In the genomic region with DNA sequence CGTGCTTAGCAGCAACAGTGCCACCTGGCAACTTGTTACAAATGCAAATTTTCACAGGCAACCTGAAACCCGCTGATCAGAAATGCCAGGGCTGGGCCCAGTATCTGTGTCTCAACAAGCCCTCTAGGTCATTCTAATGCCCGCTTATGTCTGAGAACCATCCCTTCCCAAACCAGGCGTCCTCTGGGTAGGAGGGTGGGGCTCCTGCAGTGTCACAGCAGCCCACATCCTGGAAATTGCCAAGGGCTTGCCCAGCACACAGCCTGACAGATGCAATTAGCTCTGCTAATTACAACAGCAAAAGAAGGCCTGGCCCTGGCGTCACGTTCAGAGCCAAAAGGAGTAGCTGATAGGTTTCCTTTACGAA, we compare ENCODE assay signal across 7 cellular contexts. TPM values are rescaled to one million over a fixed set of nuclear protein-coding genes. Genes with fewer than 3 reads are reported as not detected.
DNase-seq lines count a peak whose midpoint lies in the region; ATAC-seq and TF ChIP-seq lines count a peak whose summit lies in the region.

No MANE protein-coding gene starts in this region.

- 2% methylated on average over 7 of the region's 7 CpGs for WGBS in mammary epithelial cell (ENCODE audit: low coverage, missing lambda C conversion rate)
- WGBS in psoas muscle, 3 donors = 29 to 53% (median 36%) methylated on average over 7 of the region's 7 CpGs

- ATAC-seq in GM19463 (IDR thresholded peaks at IDR 0.05; ENCODE audit: unreplicated experiment) = peak; percentile 57
- ATAC-seq in psoas muscle = peak; percentile 25 to 64 (median 42)

- H4K20me1 ChIP-seq in mammary epithelial cell (ENCODE audit: insufficient read depth, low read length) = no peaks in the 10 kb centered on the region

- H3K4me1 ChIP-seq in mammary epithelial cell (ENCODE audit: insufficient read depth, low read length) (peaks cover 79% of the 10 kb centered on the region), psoas muscle (peaks cover 83% of the 10 kb centered on the region)

- CTCF ChIA-PET in mammary epithelial cell (lab: Charles Lee; ENCODE audit: low non-redundant PET) = interaction anchor here (0.7 kb wide), 1 partner anchor 103 kb away, joined by 3 read pairs; no protein-coding TSS in a partner anchor

- peaks cover 91% of the 10 kb centered on the region for H3K79me2 ChIP-seq in mammary epithelial cell (ENCODE audit: insufficient read depth, low read length)

- no peak overlapping the region for H3K4me3 ChIP-seq in mammary epithelial cell (replicated peaks in 1 of 3; ENCODE audit: insufficient read depth in 1 of 3, low read depth in 2 of 3, low read length in 3 of 3)
- H3K4me3 ChIP-seq in psoas muscle = no peak overlapping the region

- H3K36me3 ChIP-seq in mammary epithelial cell (ENCODE audit: insufficient read depth, low read length) = peaks cover 5% of the 10 kb centered on the region
- no peaks in the 10 kb centered on the region for H3K36me3 ChIP-seq in psoas muscle (ENCODE audit: insufficient read depth in 1 of 2, low read depth in 1 of 2)

- dilution Hi-C loops in mammary epithelial cell (cut with HindIII; ENCODE audit: low sequenced_read_pairs) = no loop called here

- intact Hi-C loops in mammary epithelial cell (cut with micrococcal nuclease) (loop anchor here (2.0 kb wide), 2 partner anchors 16 to 18 kb away; a partner anchor contains a TSS), psoas muscle (cut with DNase I) (no loop called here)

- H3K27me3 ChIP-seq in mammary epithelial cell (ENCODE audit: insufficient read depth, low read length) = no peaks in the 10 kb centered on the region
- no peaks in the 10 kb centered on the region for H3K27me3 ChIP-seq in psoas muscle (ENCODE audit: insufficient read depth in 3 of 3, low read length in 2 of 3)

- TF ChIP-seq CTCF in mammary epithelial cell (conservative IDR thresholded peaks at IDR 0.05 in 1 of 2, IDR thresholded peaks at IDR 0.05 in 1 of 2; ENCODE audit: extremely low read depth in 1 of 2, insufficient read depth in 1 of 2, low read depth in 1 of 2, low read length in 2 of 2) (peak in 1 of 2 donors; percentile 29), psoas muscle (IDR thresholded peaks at IDR 0.05) (no peak), GM13977 (IDR thresholded peaks at IDR 0.05; ENCODE audit: extremely low read depth, insufficient read depth, missing control alignments) (no peak)

- H3K27ac ChIP-seq in mammary epithelial cell (ENCODE audit: insufficient read depth, low read depth, low read length) = peak overlapping the region; percentile 97
- H3K27ac ChIP-seq in psoas muscle = peak overlapping the region; percentile 2

- in situ Hi-C loops in mammary epithelial cell (cut with MboI; ENCODE audit: low sequenced_read_pairs in 2 of 2) (no loop called here), GM13977 (cut with MboI; ENCODE audit: low pct_unique_long_range_greater_than_20kb, low sequenced_read_pairs, unreplicated experiment) (no loop called here)

- H2AFZ ChIP-seq in mammary epithelial cell (ENCODE audit: low read depth, low read length) = peak overlapping the region; percentile 0

- H3K4me2 ChIP-seq in mammary epithelial cell (ENCODE audit: insufficient read depth, low read depth, low read length) = peak overlapping the region; percentile 48

- DNase-seq in MV-4-11 (lab: John Stamatoyannopoulos, UW) (peak; percentile 18), mammary epithelial cell (peak; percentile 92), psoas muscle (no peak), NK-92 (lab: John Stamatoyannopoulos, UW; ENCODE audit: unreplicated experiment) (no peak), HUDEP-2 (lab: John Stamatoyannopoulos, UW; ENCODE audit: unreplicated experiment in 76 of 76) (no peak), GM13977 (ENCODE audit: low spot score) (no peak)

- no peaks in the 10 kb centered on the region for H3K9me3 ChIP-seq in mammary epithelial cell (replicated peaks; ENCODE audit: insufficient read depth, low read length)
- no peaks in the 10 kb centered on the region for H3K9me3 ChIP-seq in psoas muscle

- peak overlapping the region; percentile 69 for H3K9ac ChIP-seq in mammary epithelial cell (ENCODE audit: insufficient read depth, low read length)

- no TSS peak for BruUV-seq in mammary epithelial cell (replicated peaks; lab: Mats Ljungman, UMichigan)

RNA-seq across cellular contexts. Expression of a gene that starts 15.9 kb away (rescaled TPM):
- total RNA-seq in mammary epithelial cell (10 to 100 TPM; 21.5 to 37.2 TPM), psoas muscle (10 to 100 TPM in 1 of 4 donors, 1 to 10 TPM in 3; 7.2 to 25.6 (median 8.6) TPM)
- polyA plus RNA-seq in mammary epithelial cell (14.4 TPM), psoas muscle (100 to 1,000 TPM in 1 of 3 donors, 10 to 100 TPM in 1, 1 to 10 TPM in 1; 6.2 to 118 (median 12.3) TPM)
- polyA minus RNA-seq in mammary epithelial cell = 24.0 TPM

RNA-seq across cellular contexts. Expression of a gene that starts 31.2 kb away (rescaled TPM):
- total RNA-seq in mammary epithelial cell = 1 to 10 TPM in 1 of 2 donors, under 1 TPM in 1; 0.17 to 1.0 TPM
- polyA plus RNA-seq in mammary epithelial cell = 0.23 TPM
- polyA minus RNA-seq in mammary epithelial cell = not detected
- total RNA-seq in psoas muscle = under 1 TPM; 0.21 to 0.74 (median 0.56) TPM
- 1 to 10 TPM in 1 of 3 donors, under 1 TPM in 2; 0.04 to 1.4 (median 0.07) TPM for polyA plus RNA-seq in psoas muscle

RNA-seq across cellular contexts. Expression of a gene that starts 53.4 kb away (rescaled TPM):
- total RNA-seq in mammary epithelial cell = 10 to 100 TPM; 16.2 to 26.8 TPM
- 43.3 TPM for polyA plus RNA-seq in mammary epithelial cell
- polyA minus RNA-seq in mammary epithelial cell = 56.6 TPM
- 1 to 10 TPM; 1.2 to 3.3 (median 2.0) TPM for total RNA-seq in psoas muscle
- polyA plus RNA-seq in psoas muscle = 1 to 10 TPM in 2 of 3 donors, under 1 TPM in 1; 0.23 to 4.6 (median 1.1) TPM

Comparison
In these comparisons a context has a peak if more than half of its experiments do, and no peak if none do; other contexts are left out.
1. DNase-seq: peak in MV-4-11 (single experiment) and mammary epithelial cell (single experiment); none in psoas muscle (0 of 2), NK-92 (single experiment), HUDEP-2 (0 of 76) and GM13977 (single experiment).
2. RNA of a gene that starts 53.4 kb away (total RNA-seq): 16.2 to 26.8 TPM in mammary epithelial cell; 1.2 to 3.3 TPM in psoas muscle; every median in the first group is over 4 times any median in the second.